ENCODE assay signal across 20 cellular contexts in the genomic region with DNA sequence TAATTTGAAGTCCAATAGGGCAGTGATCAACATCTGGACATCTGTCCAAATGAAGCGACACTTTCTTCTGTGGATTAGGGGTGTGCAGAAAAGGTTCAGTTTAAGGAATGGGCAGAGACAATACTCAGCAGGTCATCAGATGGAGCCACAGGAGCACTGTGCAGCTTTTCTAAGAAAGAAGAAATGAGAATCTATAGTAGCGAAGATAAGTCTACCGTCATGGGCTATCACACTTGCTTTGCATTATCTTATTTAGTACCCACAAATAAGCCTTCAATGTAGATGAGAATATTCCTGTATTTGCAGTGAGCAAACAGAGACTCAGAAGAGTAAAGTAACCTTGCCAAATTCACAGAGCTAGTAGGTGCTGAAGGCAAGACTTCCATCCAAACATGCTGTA.
"Had no signal": no experiment of that assay in that cellular context is flagged by ENCODE, and none has a peak within 500 bp of the region (broad histone marks: within the 10 kb centered on the region; RNA-seq: fewer than 3 reads in every experiment).

No MANE protein-coding gene starts in this region.

- ATAC-seq: naive thymus-derived CD4-positive, alpha-beta T cell; natural killer cell; psoas muscle; right cardiac atrium; right lobe of liver; stimulated activated effector memory CD8-positive, alpha-beta T cell treated with anti-CD3 and anti-CD28 coated beads, Interleukin-12 subunit alpha, Interleukin-12 subunit beta, amount 100 ng/mL, for 72 hours; stimulated activated naive B cell treated with anti-CD40 and anti-IgM and Interleukin-4, amounts not matched to agents 10 μg/mL and 1 μg/mL and 100 μg/mL, for 72 hours had no signal

- DNase-seq: naive thymus-derived CD4-positive, alpha-beta T cell; natural killer cell; occipital lobe; ovary; posterior cingulate gyrus; psoas muscle; right cardiac atrium; right lobe of liver; sigmoid colon; small intestine; stimulated activated CD4-positive, alpha-beta T cell treated with anti-CD3 and anti-CD28 coated beads, Interleukin-15, amount 100 ng/mL, for 24 hours; stimulated activated CD4-positive, alpha-beta T cell treated with anti-CD3 and anti-CD28 coated beads, Interleukin-2, amount 100 ng/mL, for 24 hours; stimulated activated CD4-positive, alpha-beta T cell treated with anti-CD3 and anti-CD28 coated beads, Interleukin-2, amount 100 ng/mL, for 48 hours; stimulated activated CD4-positive, alpha-beta T cell treated with anti-CD3 and anti-CD28 coated beads, Interleukin-4, amount 100 ng/mL, for 24 hours; stimulated activated naive B cell treated with anti-CD40 and anti-IgM and Interleukin-4, amounts not matched to agents 10 μg/mL and 1 μg/mL and 100 μg/mL, for 72 hours; stimulated activated naive CD4-positive, alpha-beta T cell treated with Interleukin-2 at 50 U/mL for 16 hours; stomach; thyroid gland; trophoblast cell had no signal
